ENCODE assay signal across 28 cellular contexts in the genomic region with DNA sequence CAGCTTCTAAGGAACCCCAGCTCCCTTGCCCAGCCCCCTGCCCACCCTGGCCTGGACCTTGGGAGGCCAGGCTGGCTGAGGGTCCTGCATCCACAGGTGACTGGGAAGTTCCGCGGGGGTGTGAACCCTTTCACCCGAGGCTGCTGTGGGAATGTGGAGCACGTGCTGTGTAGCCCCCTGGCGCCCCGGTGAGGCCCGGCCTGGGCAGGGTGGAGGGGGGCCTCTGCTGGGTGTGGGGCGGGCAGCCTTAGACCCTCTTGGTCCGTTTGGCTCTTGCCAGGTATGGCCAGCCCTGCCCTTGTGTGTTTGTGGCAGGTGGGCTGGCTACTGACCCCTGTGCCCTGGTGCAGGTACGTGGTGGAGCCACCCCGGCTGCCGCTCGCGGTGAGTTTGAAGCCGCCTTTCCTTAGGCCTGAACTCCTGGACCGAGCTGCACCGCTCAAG. TPM values are rescaled to one million over a fixed set of nuclear protein-coding genes. Genes with fewer than 3 reads are reported as not detected.
"Had no signal": no experiment of that assay in that cellular context is flagged by ENCODE, and none has a peak within 500 bp of the region (broad histone marks: within the 10 kb centered on the region; RNA-seq: fewer than 3 reads in every experiment).

No MANE protein-coding gene starts in this region.

- H3K27me3 ChIP-seq: adrenal gland, body of pancreas, colonic mucosa, esophagus squamous epithelium, gastroesophageal sphincter, heart right ventricle had no signal

- H3K4me3 ChIP-seq: adrenal gland, body of pancreas, colonic mucosa, esophagus squamous epithelium, gastroesophageal sphincter, heart right ventricle had no signal

- ATAC-seq: activated CD4-positive, CD25-positive, alpha-beta regulatory T cell treated with anti-CD3 and anti-CD28 coated beads, Interleukin-2, amount 50 U/mL, for 24 hours; activated CD8-positive, alpha-beta T cell treated with anti-CD3 and anti-CD28 coated beads for 36 hours; activated naive CD8-positive, alpha-beta T cell treated with anti-CD3 and anti-CD28 coated beads, Interleukin-2, amount 50 U/mL, for 24 hours; activated T-cell treated with anti-CD3 and anti-CD28 coated beads, Interleukin-2, amount 50 U/mL, for 4 hours; body of pancreas; gastroesophageal sphincter; heart right ventricle had no signal

- FAIRE-seq: endometrium, endothelial cell of umbilical vein had no signal

- H3K9me3 ChIP-seq: adrenal gland, body of pancreas, colonic mucosa, esophagus squamous epithelium, gastroesophageal sphincter, heart right ventricle had no signal

- H3K27ac ChIP-seq: adrenal gland, body of pancreas, colonic mucosa, epithelial cell of prostate, esophagus squamous epithelium, gastroesophageal sphincter, heart right ventricle, WERI-Rb-1 had no signal

- DNase-seq: activated B cell treated with CpG ODN at 0.5 μM for 24 hours; activated CD4-positive, alpha-beta T cell treated with anti-CD3 and anti-CD28 coated beads for 48 hours; activated CD4-positive, alpha-beta T cell treated with anti-CD3 and anti-CD28 coated beads, Interleukin-2, amount 50 U/mL, for 1 hour; activated CD4-positive, alpha-beta T cell treated with anti-CD3 and anti-CD28 coated beads, Interleukin-2, amount 50 U/mL, for 48 hours; activated CD8-positive, alpha-beta memory T cell treated with anti-CD3 and anti-CD28 coated beads for 24 hours; activated CD8-positive, alpha-beta T cell treated with anti-CD3 and anti-CD28 coated beads for 36 hours; activated effector memory CD4-positive, alpha-beta T cell treated with anti-CD3 and anti-CD28 coated beads, Interleukin-2, amount 50 U/mL, for 16 hours; activated naive CD4-positive, alpha-beta T cell treated with anti-CD3 and anti-CD28 coated beads for 36 hours; activated naive CD8-positive, alpha-beta T cell treated with anti-CD3 and anti-CD28 coated beads for 36 hours; activated naive CD8-positive, alpha-beta T cell treated with anti-CD3 and anti-CD28 coated beads, Interleukin-2, amount 50 U/mL, for 24 hours; activated T-cell treated with anti-CD3 and anti-CD28 coated beads, Interleukin-2, amount 50 U/mL, for 4 hours; adrenal gland; amygdala; aorta; body of pancreas; caudate nucleus; colonic mucosa; effector CD8-positive, alpha-beta T cell; esophagus squamous epithelium; foreskin melanocyte; heart right ventricle; T1000; WERI-Rb-1 had no signal

- H3K36me3 ChIP-seq: colonic mucosa, WERI-Rb-1 had no signal

- H3K4me1 ChIP-seq: colonic mucosa had no signal

RNA-seq across cellular contexts. Expression of gene CCDC188, which starts 10.3 kb away (rescaled TPM):
- total RNA-seq: activated B cell treated with CpG ODN at 0.5 μM for 24 hours; activated CD8-positive, alpha-beta T cell treated with anti-CD3 and anti-CD28 coated beads for 36 hours; activated naive CD4-positive, alpha-beta T cell treated with anti-CD3 and anti-CD28 coated beads for 36 hours; activated naive CD8-positive, alpha-beta T cell treated with anti-CD3 and anti-CD28 coated beads for 36 hours; activated T-cell treated with anti-CD3 and anti-CD28 coated beads, Interleukin-2, amount 50 U/mL, for 4 hours; body of pancreas; gastroesophageal sphincter had no signal
- polyA plus RNA-seq: aorta had no signal
